In the genomic region with DNA sequence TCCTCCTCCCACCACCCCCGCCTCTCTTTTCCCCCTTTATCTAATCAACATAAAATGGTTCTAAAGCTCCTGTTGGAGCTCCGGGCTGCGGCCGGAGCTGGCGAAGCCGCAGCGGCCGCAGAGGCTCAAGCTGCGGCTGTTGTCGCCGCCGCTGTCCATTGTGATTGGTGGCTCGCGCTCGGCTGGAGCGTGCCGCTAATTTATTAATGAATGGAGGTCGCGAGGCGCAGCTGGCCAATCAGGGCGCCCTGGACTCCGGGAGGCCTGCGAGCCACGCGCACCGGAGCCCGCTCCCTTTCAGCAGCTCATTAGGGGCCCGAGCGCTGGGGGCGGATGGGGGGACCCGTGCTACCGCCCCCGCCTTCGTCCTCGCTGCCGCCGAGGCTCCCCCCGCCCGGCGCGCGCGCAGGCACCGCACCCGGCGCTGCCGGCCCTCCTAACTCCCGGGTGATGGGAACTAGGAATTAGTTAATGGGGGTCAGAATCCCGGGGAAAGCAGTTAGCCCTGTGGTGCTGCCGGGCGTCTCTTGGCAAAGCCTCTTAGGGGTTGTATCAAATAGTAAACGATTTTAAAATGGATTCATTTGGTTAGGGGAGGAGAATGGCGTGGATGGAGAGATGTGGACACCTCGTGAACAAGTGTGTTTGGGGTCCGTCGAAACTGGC, we compare ENCODE assay signal across 8 cellular contexts. TPM values are rescaled to one million over a fixed set of nuclear protein-coding genes. Genes with fewer than 3 reads are reported as not detected.
DNase-seq lines count a peak whose midpoint lies in the region; ATAC-seq and TF ChIP-seq lines count a peak whose summit lies in the region.

No MANE protein-coding gene starts in this region.

- H3K9me3 ChIP-seq in right atrium auricular region: peaks cover 0 to 10% of the 10 kb centered on the region in 2 donors

- no peak overlapping the region for H3K27ac Mint-ChIP-seq in T-cell
- peak overlapping the region in 1 of 2 donors; percentile 83 for H3K27ac Mint-ChIP-seq in stimulated activated naive CD8-positive, alpha-beta T cell treated with anti-CD3 and anti-CD28 coated beads, Interleukin-15, amount 100 ng/mL, for 72 hours

- peaks cover 0 to 48% of the 10 kb centered on the region in 2 donors for H3K4me1 ChIP-seq in right atrium auricular region

- peaks cover 49 to 69% (median 62%) of the 10 kb centered on the region in 3 donors for H3K4me1 Mint-ChIP-seq in T-cell
- H3K4me1 Mint-ChIP-seq in stimulated activated naive CD8-positive, alpha-beta T cell treated with anti-CD3 and anti-CD28 coated beads, Interleukin-15, amount 100 ng/mL, for 72 hours: peaks cover 70% of the 10 kb centered on the region

- POLR2A ChIA-PET in T-cell (lab: Charles Lee): no interaction called here

- peak; percentile 47 for DNase-seq in Caki2 (ENCODE audit: low read depth)
- no peak for DNase-seq in T-cell
- DNase-seq in right atrium auricular region (ENCODE audit: low spot score): no peak
- peak in 1 of 2 donors; percentile 21 for DNase-seq in stimulated activated naive CD8-positive, alpha-beta T cell treated with anti-CD3 and anti-CD28 coated beads, Interleukin-15, amount 100 ng/mL, for 72 hours
- DNase-seq in NOMO-1 treated with DMSO at 0.1 percent for 48 hours (lab: John Stamatoyannopoulos, UW; ENCODE audit: unreplicated experiment): no peak
- DNase-seq in omental fat pad (ENCODE audit: low spot score): no peak

- no peaks in the 10 kb centered on the region for H3K36me3 ChIP-seq in right atrium auricular region

- H3K9me3 Mint-ChIP-seq in T-cell: peaks cover 0 to 6% (median 0%) of the 10 kb centered on the region in 3 donors
- no peaks in the 10 kb centered on the region for H3K9me3 Mint-ChIP-seq in stimulated activated naive CD8-positive, alpha-beta T cell treated with anti-CD3 and anti-CD28 coated beads, Interleukin-15, amount 100 ng/mL, for 72 hours

- H3K4me3 Mint-ChIP-seq in T-cell: peak overlapping the region; percentile 57 to 90 (median 84)
- peak overlapping the region; percentile 97 to 98 for H3K4me3 Mint-ChIP-seq in stimulated activated naive CD8-positive, alpha-beta T cell treated with anti-CD3 and anti-CD28 coated beads, Interleukin-15, amount 100 ng/mL, for 72 hours

- H3K27me3 ChIP-seq in right atrium auricular region: peaks cover 70 to 84% of the 10 kb centered on the region in 2 donors

- TF ChIP-seq CTCF in right atrium auricular region (IDR thresholded peaks at IDR 0.05) (no peak), omental fat pad (IDR thresholded peaks at IDR 0.05) (no peak)

- H3K27ac ChIP-seq in right atrium auricular region: no peak overlapping the region

- peaks cover 90% of the 10 kb centered on the region in 2 donors for H3K27me3 Mint-ChIP-seq in T-cell
- peaks cover 97% of the 10 kb centered on the region for H3K27me3 Mint-ChIP-seq in stimulated activated naive CD8-positive, alpha-beta T cell treated with anti-CD3 and anti-CD28 coated beads, Interleukin-15, amount 100 ng/mL, for 72 hours

- peak overlapping the region; percentile 38 to 58 for H3K4me3 ChIP-seq in right atrium auricular region

- CTCF ChIA-PET in T-cell (lab: Charles Lee): interaction anchor here (0.6 to 1.3 kb wide), 4 partner anchors 12 to 250 kb away, joined by 3 to 6 read pairs (median 3); no protein-coding TSS in a partner anchor

- in situ Hi-C loops in Caki2 (cut with HindIII; ENCODE audit: low pct_unique_long_range_greater_than_20kb, low sequenced_read_pairs): no loop called here

- H3K36me3 Mint-ChIP-seq in T-cell: no peaks in the 10 kb centered on the region

- ATAC-seq in GM19372 (IDR thresholded peaks at IDR 0.05; ENCODE audit: low read depth, unreplicated experiment) (peak; percentile 27), HG03460 (IDR thresholded peaks at IDR 0.05; ENCODE audit: unreplicated experiment) (peak; percentile 25), T-cell (replicated peaks in 1 of 4) (no peak), omental fat pad (ENCODE audit: low FRiP score) (no peak)
- no peak for ATAC-seq in stimulated activated naive CD8-positive, alpha-beta T cell treated with anti-CD3 and anti-CD28 coated beads, Interleukin-15, amount 100 ng/mL, for 72 hours

RNA-seq across cellular contexts. Expression of gene NEUROG2, which starts 0.6 kb away (rescaled TPM):
- total RNA-seq in Caki2 (2014; rRNA removed; shearing (Covaris generic); ENCODE audit: low replicate concordance): not detected in 2 replicates
- not detected for total RNA-seq in T-cell
- total RNA-seq in right atrium auricular region: not detected
- total RNA-seq in omental fat pad: not detected

Comparison
In these comparisons a context has a peak if more than half of its experiments do, and no peak if none do; other contexts are left out.
1. ATAC-seq: peak in GM19372 (single experiment) and HG03460 (single experiment); none in T-cell (0 of 4), stimulated activated naive CD8-positive, alpha-beta T cell treated with anti-CD3 and anti-CD28 coated beads, Interleukin-15, amount 100 ng/mL, for 72 hours (single experiment) and omental fat pad (single experiment).